18 cellular contexts compared by ENCODE assay signal in the genomic region with DNA sequence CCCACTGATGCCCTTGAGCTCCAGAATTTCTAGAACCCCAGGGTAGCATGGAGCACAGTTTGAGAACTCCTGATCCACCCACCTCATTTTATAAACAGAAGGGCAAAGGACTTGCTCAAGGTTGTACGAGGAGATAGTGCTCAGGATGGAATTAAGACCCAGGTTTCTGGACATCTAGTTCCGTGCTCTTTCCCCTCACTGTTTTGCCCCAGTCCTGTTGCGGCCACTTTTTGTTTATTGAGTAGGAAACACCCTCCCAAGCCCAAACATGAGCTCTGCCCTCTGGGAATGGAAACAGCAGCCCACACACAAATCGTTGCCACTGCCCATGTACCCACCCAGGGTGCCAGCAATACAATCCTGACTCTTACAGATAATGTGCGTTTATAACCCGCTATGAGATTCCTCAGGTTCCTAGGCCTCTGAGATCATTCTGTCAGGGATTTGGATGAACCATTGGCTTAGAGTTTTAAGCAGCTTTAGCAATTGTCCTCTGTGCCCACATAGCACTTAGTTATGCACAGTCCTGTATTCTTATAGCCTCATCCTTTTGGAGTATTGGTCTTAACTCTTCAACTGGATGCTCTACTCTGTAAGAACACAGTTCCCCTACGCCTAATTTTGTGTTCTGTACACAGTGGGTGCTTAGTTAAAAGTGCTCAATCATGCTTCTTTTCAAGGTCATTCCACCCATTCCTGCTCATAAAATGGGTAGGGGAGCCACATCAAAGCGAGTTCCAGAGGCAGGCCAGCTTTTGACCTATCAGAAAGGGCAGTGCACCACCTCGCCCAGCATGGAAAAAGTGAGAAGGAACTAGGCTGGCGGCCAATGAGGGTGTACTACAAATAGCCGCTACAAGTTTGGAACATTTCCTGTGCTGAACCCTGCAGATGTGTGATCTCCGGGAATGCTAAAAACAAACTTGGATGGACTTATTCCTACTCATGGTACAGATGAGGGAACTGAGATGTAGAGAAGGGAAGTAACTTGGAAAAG.
DNase-seq lines count a peak whose midpoint lies in the region; ATAC-seq and TF ChIP-seq lines count a peak whose summit lies in the region.
"Had no signal": no experiment of that assay in that cellular context is flagged by ENCODE, and none has a peak within 500 bp of the region (broad histone marks: within the 10 kb centered on the region; RNA-seq: fewer than 3 reads in every experiment).

No MANE protein-coding gene starts in this region.

- no peak overlapping the region for H3K27ac Mint-ChIP-seq in MCF 10A (ENCODE audit: low read depth, unreplicated experiment)
- H3K27ac Mint-ChIP-seq: activated CD4-positive, alpha-beta T cell treated with anti-CD3 and anti-CD28 coated beads, Interleukin-2, amount 10 ng/mL, durations not matched to agents 7 days and 5 days; activated T-helper 2 cell treated with anti-CD3 and anti-CD28 coated beads, Interferon-gamma antibody, Interleukin-2, Interleukin-4, amounts not matched to agents 10 μg/mL and 5 μg/mL and 100 μg/mL, durations not matched to agents 14 hours and 24 hours and 36 hours had no signal

- TF ChIP-seq POLR2A in breast epithelium (IDR thresholded peaks at IDR 0.05) (no peak), heart left ventricle (IDR thresholded peaks at IDR 0.05) (no peak)

- H3K27me3 Mint-ChIP-seq in MCF 10A (ENCODE audit: insufficient read depth, unreplicated experiment): no peaks in the 10 kb centered on the region

- H3K4me3 Mint-ChIP-seq in MCF 10A (ENCODE audit: unreplicated experiment): no peak overlapping the region
- H3K4me3 Mint-ChIP-seq: activated CD4-positive, alpha-beta T cell treated with anti-CD3 and anti-CD28 coated beads, Interleukin-2, amount 10 ng/mL, durations not matched to agents 7 days and 5 days; central memory CD8-positive, alpha-beta T cell had no signal

- BruUV-seq in MCF 10A (replicated peaks; lab: Mats Ljungman, UMichigan): no TSS peak

- DNase-seq in breast epithelium (ENCODE audit: low spot score in 2 of 2): peak in 1 of 2 donors; percentile 50
- no peak for DNase-seq in MCF 10A (ENCODE audit: unreplicated experiment)
- DNase-seq in heart left ventricle: peak; percentile 83 to 94 (median 92)
- peak; percentile 91 for DNase-seq in posterior vena cava (ENCODE audit: low spot score)
- no peak for DNase-seq in NCI-H1694 treated with DMSO at 0.1 percent for 48 hours (lab: John Stamatoyannopoulos, UW)
- no peak for DNase-seq in NCI-H2227 (lab: John Stamatoyannopoulos, UW; ENCODE audit: unreplicated experiment)
- DNase-seq in Ammon's horn (ENCODE audit: low spot score): no peak
- DNase-seq in NCI-H1436 treated with DMSO at 0.1 percent for 48 hours (lab: John Stamatoyannopoulos, UW): no peak
- DNase-seq: activated CD4-positive, alpha-beta T cell treated with anti-CD3 and anti-CD28 coated beads, Interleukin-2, amount 10 ng/mL, durations not matched to agents 7 days and 5 days; NCI-H1417 treated with DMSO at 0.1 percent for 48 hours; stimulated activated CD4-positive, alpha-beta T cell treated with anti-CD3 and anti-CD28 coated beads, Interleukin-4, amount 100 ng/mL, for 1 hour; stimulated activated naive CD8-positive, alpha-beta T cell treated with anti-CD3 and anti-CD28 coated beads, Interleukin-15, Interleukin-2, amounts not matched to agents 100 U/mL and 50 U/mL, for 24 hours had no signal

- H3K4me1 ChIP-seq in breast epithelium: no peaks in the 10 kb centered on the region
- H3K4me1 ChIP-seq in heart left ventricle: peaks cover 8 to 47% (median 20%) of the 10 kb centered on the region in 12 donors

- CTCF ChIA-PET in MCF 10A (lab: Yijun Ruan, JAX): interaction anchor here (0.6 to 1.4 kb wide), 2 partner anchors 10 to 99 kb away, joined by 4 to 5 read pairs; no protein-coding TSS in a partner anchor

- H3K4me1 Mint-ChIP-seq in MCF 10A (ENCODE audit: insufficient read depth, unreplicated experiment): no peaks in the 10 kb centered on the region

- no peaks in the 10 kb centered on the region for H3K9me3 Mint-ChIP-seq in MCF 10A (ENCODE audit: unreplicated experiment)
- H3K9me3 Mint-ChIP-seq: activated CD4-positive, alpha-beta T cell treated with anti-CD3 and anti-CD28 coated beads, Interleukin-2, amount 10 ng/mL, durations not matched to agents 7 days and 5 days had no signal

- no peaks in the 10 kb centered on the region for H3K27me3 ChIP-seq in breast epithelium
- H3K27me3 ChIP-seq in heart left ventricle: no peaks in the 10 kb centered on the region

- intact Hi-C loops in breast epithelium (cut with DNase I; ENCODE audit: low total_unique reads) (no loop called here), MCF 10A (cut with micrococcal nuclease) (no loop called here), heart left ventricle (cut with DNase I) (loop anchor here in 5 of 10 donors (5.0 kb wide), 2 partner anchors 36 to 59 kb away; partner anchors contain the start of gene IGFBP2 (in 1 of the 5)), posterior vena cava (cut with DNase I) (no loop called here)

- H3K27ac ChIP-seq in breast epithelium (peak overlapping the region; percentile 42 to 59), heart left ventricle (peak overlapping the region; percentile 35 to 92 (median 86))
- H3K27ac ChIP-seq: A549, neutrophil had no signal

- TF ChIP-seq CTCF in breast epithelium (IDR thresholded peaks at IDR 0.05) (no peak), MCF 10A (IDR thresholded peaks at IDR 0.05; ENCODE audit: unreplicated experiment) (no peak), heart left ventricle (IDR thresholded peaks at IDR 0.05) (no peak)

- POLR2A ChIA-PET in MCF 10A (lab: Yijun Ruan, JAX): no interaction called here

- H3K36me3 ChIP-seq in breast epithelium (no peaks in the 10 kb centered on the region), heart left ventricle (no peaks in the 10 kb centered on the region)
- H3K36me3 ChIP-seq: neutrophil had no signal

- H3K36me3 Mint-ChIP-seq in MCF 10A (ENCODE audit: insufficient read depth, unreplicated experiment): no peaks in the 10 kb centered on the region

- no peak overlapping the region for H3K4me3 ChIP-seq in breast epithelium
- no peak overlapping the region for H3K4me3 ChIP-seq in heart left ventricle
- H3K4me3 ChIP-seq: A549, GM12878 had no signal

- H3K9me3 ChIP-seq in breast epithelium (no peaks in the 10 kb centered on the region), heart left ventricle (peaks cover 0 to 9% (median 0%) of the 10 kb centered on the region in 12 donors)
- H3K9me3 ChIP-seq: neutrophil had no signal

- ATAC-seq in heart left ventricle: peak; percentile 92 to 98 (median 94)
- ATAC-seq: A549; GM12878; left colon; stimulated activated naive CD8-positive, alpha-beta T cell treated with anti-CD3 and anti-CD28 coated beads, Interleukin-15, Interleukin-2, amounts not matched to agents 100 U/mL and 50 U/mL, for 24 hours had no signal

- 45 to 57% (median 49%) methylated on average over 12 of the region's 12 CpGs for WGBS in heart left ventricle, 4 donors

Comparison
In these comparisons a context has a peak if more than half of its experiments do, and no peak if none do; other contexts are left out.
1. DNase-seq: peak in heart left ventricle (5 of 5) and posterior vena cava (single experiment); none in MCF 10A (single experiment), NCI-H1694 treated with DMSO at 0.1 percent for 48 hours (single experiment), NCI-H2227 (single experiment), Ammon's horn (single experiment) and NCI-H1436 treated with DMSO at 0.1 percent for 48 hours (single experiment).